Comparison of ENCODE assay signal across 8 cellular contexts in the genomic region with DNA sequence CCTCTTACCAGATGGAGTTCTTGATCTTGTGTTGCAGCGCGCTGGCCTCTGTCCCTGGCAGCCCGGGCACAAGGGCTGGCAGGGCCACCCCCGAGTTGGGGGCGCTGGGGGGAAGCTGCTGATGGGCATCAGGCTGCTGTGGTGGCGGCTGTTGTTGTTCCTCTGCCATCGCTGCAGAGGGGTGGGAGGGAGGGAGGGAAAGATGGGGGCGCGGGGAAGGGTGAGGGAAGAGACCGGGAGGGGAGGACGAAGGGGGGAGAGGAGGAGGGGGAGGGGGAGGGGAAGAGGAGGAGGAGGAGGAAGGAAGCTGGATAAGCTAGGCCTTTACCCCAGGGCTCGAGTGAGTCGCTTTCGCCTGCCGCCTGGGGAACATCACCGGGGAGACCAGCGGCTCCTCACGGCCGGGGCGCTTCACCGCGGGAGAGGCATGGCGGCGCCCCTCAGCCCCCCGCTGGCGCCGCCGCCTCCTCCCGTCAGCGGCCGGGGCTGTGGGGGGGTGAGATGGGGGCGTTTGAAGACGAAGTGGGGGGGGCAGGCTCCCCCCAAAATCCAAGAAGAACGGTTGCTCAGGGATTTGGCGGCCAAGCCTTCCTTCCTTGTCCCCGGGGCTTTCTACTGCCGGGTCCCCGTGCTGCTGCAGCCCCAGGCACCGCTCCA. TPM values are rescaled to one million over a fixed set of nuclear protein-coding genes. Genes with fewer than 3 reads are reported as not detected.
DNase-seq lines count a peak whose midpoint lies in the region; ATAC-seq and TF ChIP-seq lines count a peak whose summit lies in the region.

No MANE protein-coding gene starts in this region.

- H3K9me3 ChIP-seq in WERI-Rb-1 (ENCODE audit: severe bottlenecking) (no peaks in the 10 kb centered on the region), left lung (no peaks in the 10 kb centered on the region)

- TF ChIP-seq CTCF in CD14-positive monocyte (IDR thresholded peaks at IDR 0.05) (no peak), WERI-Rb-1 (IDR thresholded peaks at IDR 0.05; ENCODE audit: low read depth, low read length) (no peak), left lung (IDR thresholded peaks at IDR 0.05) (no peak)

- peaks cover 0 to 2% (median 0%) of the 10 kb centered on the region in 3 donors for H3K27me3 Mint-ChIP-seq in CD14-positive monocyte (ENCODE audit: low read depth in 3 of 3)
- H3K27me3 Mint-ChIP-seq in dendritic cell treated with granulocyte-macrophage colony-stimulating factor and Interleukin-4, amounts not matched to agents 40 ng/mL and 50 ng/mL, for 4 days: no peaks in the 10 kb centered on the region

- peaks cover 3 to 6% of the 10 kb centered on the region in 2 donors for H3K36me3 Mint-ChIP-seq in CD14-positive monocyte
- H3K36me3 Mint-ChIP-seq in dendritic cell treated with granulocyte-macrophage colony-stimulating factor and Interleukin-4, amounts not matched to agents 40 ng/mL and 50 ng/mL, for 4 days (ENCODE audit: low read depth): no peaks in the 10 kb centered on the region

- peaks cover 41% of the 10 kb centered on the region for H3K4me1 Mint-ChIP-seq in CD14-positive monocyte
- H3K4me1 Mint-ChIP-seq in dendritic cell treated with granulocyte-macrophage colony-stimulating factor and Interleukin-4, amounts not matched to agents 40 ng/mL and 50 ng/mL, for 4 days (ENCODE audit: low read depth): peaks cover 31% of the 10 kb centered on the region

- H3K27me3 ChIP-seq in WERI-Rb-1 (ENCODE audit: insufficient read depth, low read depth, severe bottlenecking) (no peaks in the 10 kb centered on the region), left lung (no peaks in the 10 kb centered on the region)

- H3K4me3 ChIP-seq in WERI-Rb-1 (ENCODE audit: low read depth, low read length): peak overlapping the region; percentile 65
- peak overlapping the region; percentile 49 to 64 for H3K4me3 ChIP-seq in left lung

- intact Hi-C loops in CD14-positive monocyte (cut with micrococcal nuclease): no loop called here
- intact Hi-C loops in dendritic cell treated with granulocyte-macrophage colony-stimulating factor and Interleukin-4, amounts not matched to agents 40 ng/mL and 50 ng/mL, for 4 days (cut with micrococcal nuclease): no loop called here
- intact Hi-C loops in left lung (cut with DNase I): no loop called here

- DNase-seq in CD14-positive monocyte (ENCODE audit: low spot score) (no peak), MV-4-11 (lab: John Stamatoyannopoulos, UW) (peak; percentile 38), WERI-Rb-1 (peak; percentile 47), left lung (peak; percentile 57 to 85)
- peak; percentile 22 for DNase-seq in stimulated activated CD4-positive, alpha-beta T cell treated with anti-CD3 and anti-CD28 coated beads, Interleukin-2, amount 100 ng/mL, for 4 hours (ENCODE audit: low read depth)

- H3K27ac ChIP-seq in WERI-Rb-1 (peak overlapping the region; percentile 86), left lung (peak overlapping the region; percentile 84 to 87)

- ATAC-seq in GM21576 (IDR thresholded peaks at IDR 0.05; ENCODE audit: unreplicated experiment) (peak; percentile 6), left lung (peak; percentile 4), GM18517 (IDR thresholded peaks at IDR 0.05; ENCODE audit: unreplicated experiment) (no peak)

- peaks cover 10 to 46% of the 10 kb centered on the region in 2 donors for H3K4me1 ChIP-seq in left lung

- H3K36me3 ChIP-seq in WERI-Rb-1 (no peaks in the 10 kb centered on the region; the same call in 1 of the 2 replicates), left lung (no peaks in the 10 kb centered on the region)

- H3K27ac Mint-ChIP-seq in CD14-positive monocyte: peak overlapping the region in 5 of 7 donors; percentile 48 to 83 (median 78)
- peak overlapping the region; percentile 82 for H3K27ac Mint-ChIP-seq in dendritic cell treated with granulocyte-macrophage colony-stimulating factor and Interleukin-4, amounts not matched to agents 40 ng/mL and 50 ng/mL, for 4 days

- H3K9me3 Mint-ChIP-seq in CD14-positive monocyte: no peaks in the 10 kb centered on the region
- H3K9me3 Mint-ChIP-seq in dendritic cell treated with granulocyte-macrophage colony-stimulating factor and Interleukin-4, amounts not matched to agents 40 ng/mL and 50 ng/mL, for 4 days: no peaks in the 10 kb centered on the region

- peak overlapping the region; percentile 90 to 96 for H3K4me3 Mint-ChIP-seq in CD14-positive monocyte
- H3K4me3 Mint-ChIP-seq in dendritic cell treated with granulocyte-macrophage colony-stimulating factor and Interleukin-4, amounts not matched to agents 40 ng/mL and 50 ng/mL, for 4 days: peak overlapping the region; percentile 87

RNA-seq across cellular contexts. Expression of gene RFX7, which starts 0.4 kb away (rescaled TPM):
- polyA plus RNA-seq in CD14-positive monocyte: 1 to 10 TPM; 1.0 to 1.2 TPM
- total RNA-seq in left lung: 10 to 100 TPM; 16.7 to 18.2 TPM
